Comparison of ENCODE assay signal across 14 cellular contexts in genomic region chr13:112635323-112635722, GRCh38. TPM values are rescaled to one million over a fixed set of nuclear protein-coding genes. Genes with fewer than 3 reads are reported as not detected.
DNase-seq lines count a peak whose midpoint lies in the region; ATAC-seq and TF ChIP-seq lines count a peak whose summit lies in the region.
"Had no signal": no experiment of that assay in that cellular context is flagged by ENCODE, and none has a peak within 500 bp of the region (broad histone marks: within the 10 kb centered on the region; RNA-seq: fewer than 3 reads in every experiment).

No MANE protein-coding gene starts in this region.

- H3K4me1 ChIP-seq in SK-N-SH (ENCODE audit: control insufficient read depth in 1 of 2, insufficient read depth in 2 of 2, low read depth in 1 of 2, low read length in 1 of 2) (peaks cover 0 to 10% of the 10 kb centered on the region in 2 experiments; a peak in 1 of 4 replicates), GM23338 (ENCODE audit: insufficient read depth) (peaks cover 5% of the 10 kb centered on the region; the same call in 1 of the 2 replicates), endodermal cell (ENCODE audit: control insufficient read depth, insufficient read depth, low read length) (no peaks in the 10 kb centered on the region), trophoblast cell (ENCODE audit: control insufficient read depth in 1 of 2, insufficient read depth in 2 of 2, low read length in 2 of 2) (peaks cover 29 to 34% of the 10 kb centered on the region in 2 experiments)

- H4K20me1 ChIP-seq in SK-N-SH (ENCODE audit: insufficient read depth) (no peaks in the 10 kb centered on the region), GM23338 (replicated peaks; ENCODE audit: insufficient read depth) (no peaks in the 10 kb centered on the region)
- H4K20me1 ChIP-seq: BLaER1 had no signal

- DNase-seq in SK-N-SH (no peak), GM23338 (ENCODE audit: low spot score) (no peak), endodermal cell (peak; percentile 48), trophoblast cell (no peak)
- no peak for DNase-seq in activated naive CD8-positive, alpha-beta T cell treated with anti-CD3 and anti-CD28 coated beads for 36 hours
- DNase-seq: 8988T; AML-193; CD8-positive, alpha-beta memory T cell; DMS53 had no signal

- ATAC-seq in SK-N-SH treated with all-trans-retinoic acid at 6 μM for 48 hours (peak; percentile 26; the same call in 1 of the 3 replicates), GM23338 (no peak), HG02623 (IDR thresholded peaks at IDR 0.05; ENCODE audit: unreplicated experiment) (no peak)
- no peak for ATAC-seq in stimulated activated memory B cell treated with anti-CD40 and anti-IgM and Interleukin-4, amounts not matched to agents 10 μg/mL and 1 μg/mL and 100 μg/mL, for 72 hours
- ATAC-seq: HCT116 had no signal

- POLR2A ChIA-PET in SK-N-SH (lab: Yijun Ruan, JAX) = no interaction called here

- no peak overlapping the region for H2AFZ ChIP-seq in SK-N-SH (ENCODE audit: low read depth)
- peak overlapping the region; percentile 28; the same call in 1 of the 2 replicates for H2AFZ ChIP-seq in GM23338
- H2AFZ ChIP-seq in trophoblast cell (ENCODE audit: insufficient read depth, low read length, poor library complexity) = peak overlapping the region; percentile 27

- peaks cover 17% of the 10 kb centered on the region for H3K79me1 ChIP-seq in trophoblast cell (ENCODE audit: low read length)

- H3K27ac ChIP-seq in SK-N-SH (ENCODE audit: low read depth in 2 of 2, low read length in 1 of 2) (no peak overlapping the region), GM23338 (ENCODE audit: low read depth) (no peak overlapping the region), endodermal cell (ENCODE audit: low read depth, low read length) (no peak overlapping the region), trophoblast cell (ENCODE audit: low read depth, low read length) (no peak overlapping the region)
- H3K27ac ChIP-seq: BLaER1 had no signal

- no peak overlapping the region for H3K18ac ChIP-seq in trophoblast cell (ENCODE audit: low read length)

- TF ChIP-seq EP300 in SK-N-SH (IDR thresholded peaks at IDR 0.05; ENCODE audit: borderline replicate concordance in 1 of 2, low read depth in 1 of 2, low read length in 1 of 2) = no peak

- H3K9me2 ChIP-seq in SK-N-SH (no peaks in the 10 kb centered on the region), GM23338 (ENCODE audit: insufficient read depth) (no peaks in the 10 kb centered on the region)

- H4K91ac ChIP-seq in trophoblast cell (ENCODE audit: low read depth, low read length) = no peak overlapping the region

- H2BK12ac ChIP-seq in trophoblast cell (ENCODE audit: low read length) = peak overlapping the region; percentile 23

- H3K4me3 ChIP-seq in SK-N-SH (ENCODE audit: low read depth in 2 of 2, low read length in 1 of 2) (no peak overlapping the region), GM23338 (no peak overlapping the region), endodermal cell (ENCODE audit: low read length) (no peak overlapping the region), trophoblast cell (ENCODE audit: low read depth, low read length) (no peak overlapping the region)
- H3K4me3 ChIP-seq: BLaER1 had no signal

- H3F3A ChIP-seq in SK-N-SH (replicated peaks; ENCODE audit: insufficient read depth) (no peaks in the 10 kb centered on the region), GM23338 (replicated peaks; ENCODE audit: low read depth) (no peaks in the 10 kb centered on the region)

- H3K14ac ChIP-seq in trophoblast cell (ENCODE audit: low read length) = no peak overlapping the region

- H3K23ac ChIP-seq in trophoblast cell (ENCODE audit: low read length) = no peak overlapping the region

- no peak overlapping the region for H3K4ac ChIP-seq in trophoblast cell (ENCODE audit: low read depth, low read length)

- peak overlapping the region; percentile 61 for H2BK120ac ChIP-seq in trophoblast cell (ENCODE audit: insufficient read depth, low read length, poor library complexity)

- H3K4me3 Mint-ChIP-seq in GM23338 (no peak overlapping the region), endodermal cell (no peak overlapping the region)
- H3K4me3 Mint-ChIP-seq in stimulated activated memory B cell treated with anti-CD40 and anti-IgM and Interleukin-4, amounts not matched to agents 10 μg/mL and 1 μg/mL and 100 μg/mL, for 72 hours = no peak overlapping the region
- no peak overlapping the region for H3K4me3 Mint-ChIP-seq in activated naive CD8-positive, alpha-beta T cell treated with anti-CD3 and anti-CD28 coated beads for 36 hours
- H3K4me3 Mint-ChIP-seq: CD8-positive, alpha-beta memory T cell had no signal

- CTCF ChIA-PET in SK-N-SH (lab: Yijun Ruan, JAX) = interaction anchor here (0.6 kb wide), 1 partner anchor 76 kb away, joined by 3 read pairs; no protein-coding TSS in a partner anchor

- no peak for TF ChIP-seq CTCF in SK-N-SH (IDR thresholded peaks at IDR 0.05)
- no peak for TF ChIP-seq CTCF in GM23338 (conservative IDR thresholded peaks at IDR 0.05; ENCODE audit: low read depth in 2 of 2)
- TF ChIP-seq CTCF in endodermal cell (conservative IDR thresholded peaks at IDR 0.05) = no peak

- H3K36me3 Mint-ChIP-seq in GM23338 (ENCODE audit: low read depth) (no peaks in the 10 kb centered on the region), endodermal cell (ENCODE audit: low read depth) (no peaks in the 10 kb centered on the region)
- H3K36me3 Mint-ChIP-seq in stimulated activated memory B cell treated with anti-CD40 and anti-IgM and Interleukin-4, amounts not matched to agents 10 μg/mL and 1 μg/mL and 100 μg/mL, for 72 hours = no peaks in the 10 kb centered on the region
- no peaks in the 10 kb centered on the region for H3K36me3 Mint-ChIP-seq in activated naive CD8-positive, alpha-beta T cell treated with anti-CD3 and anti-CD28 coated beads for 36 hours
- H3K36me3 Mint-ChIP-seq: CD8-positive, alpha-beta memory T cell had no signal

- H3K27ac Mint-ChIP-seq in GM23338 (no peak overlapping the region), endodermal cell (no peak overlapping the region)
- H3K27ac Mint-ChIP-seq in stimulated activated memory B cell treated with anti-CD40 and anti-IgM and Interleukin-4, amounts not matched to agents 10 μg/mL and 1 μg/mL and 100 μg/mL, for 72 hours = no peak overlapping the region
- no peak overlapping the region for H3K27ac Mint-ChIP-seq in activated naive CD8-positive, alpha-beta T cell treated with anti-CD3 and anti-CD28 coated beads for 36 hours

- no peak overlapping the region for H2AK5ac ChIP-seq in trophoblast cell (ENCODE audit: low read length)

- TF ChIP-seq RAD21 in SK-N-SH (IDR thresholded peaks at IDR 0.05; ENCODE audit: low read length) = no peak

- H4K12ac ChIP-seq in trophoblast cell (ENCODE audit: low read depth, low read length) = no peak overlapping the region

- no peak overlapping the region for H2BK5ac ChIP-seq in trophoblast cell (ENCODE audit: low read depth, low read length, poor library complexity)

- H3K4me1 Mint-ChIP-seq in GM23338 (peaks cover 21% of the 10 kb centered on the region), endodermal cell (peaks cover 2% of the 10 kb centered on the region)
- H3K4me1 Mint-ChIP-seq in stimulated activated memory B cell treated with anti-CD40 and anti-IgM and Interleukin-4, amounts not matched to agents 10 μg/mL and 1 μg/mL and 100 μg/mL, for 72 hours = no peaks in the 10 kb centered on the region
- H3K4me1 Mint-ChIP-seq in activated naive CD8-positive, alpha-beta T cell treated with anti-CD3 and anti-CD28 coated beads for 36 hours = no peaks in the 10 kb centered on the region

- H3K27me3 ChIP-seq in SK-N-SH (ENCODE audit: insufficient read depth) (peaks cover 41% of the 10 kb centered on the region), GM23338 (ENCODE audit: insufficient read depth) (no peaks in the 10 kb centered on the region), endodermal cell (ENCODE audit: control insufficient read depth, insufficient read depth, low read length, poor library complexity, severe bottlenecking) (peaks cover 24% of the 10 kb centered on the region), trophoblast cell (ENCODE audit: insufficient read depth, low read length) (no peaks in the 10 kb centered on the region)
- H3K27me3 ChIP-seq: BLaER1 had no signal

- H3K4me2 ChIP-seq in SK-N-SH = no peak overlapping the region
- no peak overlapping the region for H3K4me2 ChIP-seq in GM23338
- H3K4me2 ChIP-seq in trophoblast cell (ENCODE audit: low read length) = no peak overlapping the region
- H3K4me2 ChIP-seq: BLaER1 had no signal

- WGBS in SK-N-SH (ENCODE audit: low lambda C conversion rate) = 1% methylated on average over 6 of the region's 6 CpGs
- 75 to 78% methylated on average over 3 to 6 of the region's 6 CpGs for WGBS in endodermal cell (ENCODE audit: insufficient coverage in 1 of 2, insufficient read length in 1 of 2), 2 experiments
- no CpG with 5 or more reads among the region's 6 CpGs for WGBS in trophoblast cell (ENCODE audit: extremely low coverage, insufficient coverage, insufficient read length)

- H3K9me3 Mint-ChIP-seq in GM23338 (no peaks in the 10 kb centered on the region), endodermal cell (no peaks in the 10 kb centered on the region)
- H3K9me3 Mint-ChIP-seq in stimulated activated memory B cell treated with anti-CD40 and anti-IgM and Interleukin-4, amounts not matched to agents 10 μg/mL and 1 μg/mL and 100 μg/mL, for 72 hours = no peaks in the 10 kb centered on the region
- H3K9me3 Mint-ChIP-seq in activated naive CD8-positive, alpha-beta T cell treated with anti-CD3 and anti-CD28 coated beads for 36 hours = no peaks in the 10 kb centered on the region
- H3K9me3 Mint-ChIP-seq: CD8-positive, alpha-beta memory T cell had no signal

- H3K36me3 ChIP-seq in SK-N-SH (replicated peaks in 1 of 2; ENCODE audit: control insufficient read depth in 1 of 2, insufficient read depth in 2 of 2, low read length in 1 of 2) (no peaks in the 10 kb centered on the region), GM23338 (ENCODE audit: insufficient read depth) (no peaks in the 10 kb centered on the region), endodermal cell (ENCODE audit: control insufficient read depth, insufficient read depth, low read length) (no peaks in the 10 kb centered on the region), trophoblast cell (ENCODE audit: control insufficient read depth in 1 of 2, insufficient read depth in 2 of 2, low read length in 2 of 2) (no peaks in the 10 kb centered on the region)
- H3K36me3 ChIP-seq: BLaER1 had no signal

- H3K9me3 ChIP-seq in SK-N-SH = no peaks in the 10 kb centered on the region
- H3K9me3 ChIP-seq in endodermal cell (ENCODE audit: control insufficient read depth, low read length) = no peaks in the 10 kb centered on the region
- no peaks in the 10 kb centered on the region for H3K9me3 ChIP-seq in trophoblast cell (ENCODE audit: insufficient read depth, low read depth, low read length)
- H3K9me3 ChIP-seq: BLaER1 had no signal

- H3K27me3 Mint-ChIP-seq in GM23338 (ENCODE audit: insufficient read depth, low read depth, poor library complexity) (peaks cover 12% of the 10 kb centered on the region), endodermal cell (ENCODE audit: insufficient read depth) (peaks cover 32% of the 10 kb centered on the region)
- H3K27me3 Mint-ChIP-seq in stimulated activated memory B cell treated with anti-CD40 and anti-IgM and Interleukin-4, amounts not matched to agents 10 μg/mL and 1 μg/mL and 100 μg/mL, for 72 hours = peaks cover 42% of the 10 kb centered on the region
- H3K27me3 Mint-ChIP-seq in activated naive CD8-positive, alpha-beta T cell treated with anti-CD3 and anti-CD28 coated beads for 36 hours = peaks cover 41% of the 10 kb centered on the region

- H3K79me2 ChIP-seq in SK-N-SH (ENCODE audit: insufficient read depth) = no peaks in the 10 kb centered on the region
- no peaks in the 10 kb centered on the region for H3K79me2 ChIP-seq in GM23338 (replicated peaks; ENCODE audit: insufficient read depth)
- no peaks in the 10 kb centered on the region for H3K79me2 ChIP-seq in trophoblast cell (ENCODE audit: control insufficient read depth, insufficient read depth, low read length, poor library complexity)

- H3K9ac ChIP-seq in SK-N-SH = no peak overlapping the region
- no peak overlapping the region for H3K9ac ChIP-seq in endodermal cell (ENCODE audit: extremely low read depth, low read length, poor library complexity, severe bottlenecking)
- H3K9ac ChIP-seq in trophoblast cell (ENCODE audit: low read length) = no peak overlapping the region
- H3K9ac ChIP-seq: BLaER1 had no signal

- no peak overlapping the region for H4K8ac ChIP-seq in trophoblast cell (ENCODE audit: low read depth, low read length)

RNA-seq across cellular contexts. Expression of gene TUBGCP3, which starts 47.4 kb away (rescaled TPM):
- polyA plus RNA-seq in SK-N-SH (2012; rRNA removed) (16.8 and 16.9 TPM in 2 replicates), GM23338 (2016; fragmentation: Nextera tagmentation; extraction: Ambion mirVana) (12.4 and 12.8 TPM in 2 replicates)
- 13.8 and 17.1 TPM in 2 replicates for polyA plus RNA-seq in SK-N-SH (2012; cell fraction: cytosol; rRNA removed)
- 29.4 and 32.2 TPM in 2 replicates for polyA plus RNA-seq in SK-N-SH (2012; cell fraction: nucleus; rRNA removed)
- 36.4 and 40.2 TPM in 2 replicates for total RNA-seq in GM23338 (2014; rRNA removed; shearing (Covaris generic))
- total RNA-seq in endodermal cell = 10 to 100 TPM; 34.7 to 55.3 TPM
- polyA plus RNA-seq in endodermal cell (2013, experiment 1 of 2) = 35.8 TPM
- polyA plus RNA-seq in endodermal cell (2013, experiment 2 of 2) = 32.8 TPM
- 9.9 and 11.1 TPM in 2 replicates for polyA plus RNA-seq in trophoblast cell (2013)
- total RNA-seq in activated naive CD8-positive, alpha-beta T cell treated with anti-CD3 and anti-CD28 coated beads for 36 hours = 10 to 100 TPM; 41.5 to 43.2 TPM

RNA-seq across cellular contexts. Expression of gene ATP11A, which starts 54.5 kb away (rescaled TPM):
- polyA plus RNA-seq in SK-N-SH (2012; rRNA removed) (2.9 and 4.1 TPM in 2 replicates), GM23338 (2016; fragmentation: Nextera tagmentation; extraction: Ambion mirVana) (12.3 and 12.8 TPM in 2 replicates)
- polyA plus RNA-seq in SK-N-SH (2012; cell fraction: cytosol; rRNA removed) = 3.0 and 3.8 TPM in 2 replicates
- polyA plus RNA-seq in SK-N-SH (2012; cell fraction: nucleus; rRNA removed) = 11.6 and 12.7 TPM in 2 replicates
- total RNA-seq in GM23338 (2014; rRNA removed; shearing (Covaris generic)) = 35.1 and 52.6 TPM in 2 replicates
- total RNA-seq in endodermal cell = 100 to 1,000 TPM; 122 to 140 TPM
- polyA plus RNA-seq in endodermal cell (2013, experiment 1 of 2) = 32.6 TPM
- polyA plus RNA-seq in endodermal cell (2013, experiment 2 of 2) = 30.0 TPM
- polyA plus RNA-seq in trophoblast cell (2013) = 28.9 and 29.2 TPM in 2 replicates
- 10 to 100 TPM; 27.6 to 32.5 TPM for total RNA-seq in activated naive CD8-positive, alpha-beta T cell treated with anti-CD3 and anti-CD28 coated beads for 36 hours
